Comparison of ENCODE assay signal across 18 cellular contexts in the genomic region with DNA sequence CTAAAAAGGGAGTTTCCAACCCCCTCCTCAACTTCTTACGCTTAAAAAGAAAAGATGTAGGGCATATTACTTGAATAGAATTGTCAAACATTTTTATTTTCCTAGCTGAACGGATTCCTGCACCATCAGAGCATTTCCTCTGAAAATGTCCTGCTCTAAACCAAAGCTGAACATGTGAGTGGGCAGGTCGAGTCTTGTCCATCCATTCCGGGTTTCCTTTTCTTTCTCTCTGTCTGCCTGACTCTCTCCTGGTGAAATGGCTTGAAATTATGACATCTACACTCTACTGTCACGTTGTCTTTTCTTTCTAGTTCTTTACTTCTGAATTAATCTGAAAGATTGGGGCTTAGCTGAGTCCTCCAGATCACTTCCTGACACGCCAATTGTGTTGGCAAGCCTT.
"Had no signal": no experiment of that assay in that cellular context is flagged by ENCODE, and none has a peak within 500 bp of the region (broad histone marks: within the 10 kb centered on the region; RNA-seq: fewer than 3 reads in every experiment).

No MANE protein-coding gene starts in this region.

- H3K36me3 Mint-ChIP-seq: activated naive CD4-positive, alpha-beta T cell treated with anti-CD3 and anti-CD28 coated beads, Interleukin-2, amount 50 U/mL, for 24 hours; brain had no signal

- DNase-seq: activated CD4-positive, alpha-beta T cell treated with anti-CD3 and anti-CD28 coated beads, Interleukin-2, amount 50 U/mL, for 1 hour; activated CD4-positive, CD25-positive, alpha-beta regulatory T cell; cerebellar nuclear complex; dermis blood vessel endothelial cell; endodermal cell; gastrocnemius medialis; islet precursor cell; left lung; mesenchymal stem cell; sigmoid colon; stimulated activated CD4-positive, alpha-beta T cell treated with anti-CD3 and anti-CD28 coated beads, Interleukin-2, amount 100 ng/mL, for 48 hours; stimulated activated CD8-positive, alpha-beta memory T cell treated with anti-CD3 and anti-CD28 coated beads, Interleukin-4, amount 100 ng/mL, for 48 hours; stimulated activated naive CD8-positive, alpha-beta T cell treated with anti-CD3 and anti-CD28 coated beads, Interleukin-15, Interleukin-2, amounts not matched to agents 100 U/mL and 50 U/mL, for 24 hours had no signal

- H3K4me3 ChIP-seq: gastrocnemius medialis, left lung, sigmoid colon had no signal

- H3K4me1 Mint-ChIP-seq: activated naive CD4-positive, alpha-beta T cell treated with anti-CD3 and anti-CD28 coated beads, Interleukin-2, amount 50 U/mL, for 24 hours; brain; endodermal cell; nephron had no signal

- H3K4me3 Mint-ChIP-seq: activated naive CD4-positive, alpha-beta T cell treated with anti-CD3 and anti-CD28 coated beads, Interleukin-2, amount 50 U/mL, for 24 hours; brain; endodermal cell; nephron; T-helper 1 cell treated with Interleukin-12 subunit alpha and Interleukin-12 subunit beta and Interleukin-4 antibody, amounts not matched to agents 30 μg/mL and 1 μg/mL, for 36 hours had no signal

- H3K27ac ChIP-seq: gastrocnemius medialis, left lung, sigmoid colon had no signal

- H3K36me3 ChIP-seq: gastrocnemius medialis, left lung, sigmoid colon had no signal

- H3K9me3 ChIP-seq: gastrocnemius medialis, left lung, sigmoid colon had no signal

- ATAC-seq: gastrocnemius medialis; left lung; stimulated activated naive CD8-positive, alpha-beta T cell treated with anti-CD3 and anti-CD28 coated beads, Interleukin-15, Interleukin-2, amounts not matched to agents 100 U/mL and 50 U/mL, for 24 hours had no signal

- H3K4me1 ChIP-seq: gastrocnemius medialis, left lung, sigmoid colon had no signal

- H3K9me3 Mint-ChIP-seq: activated naive CD4-positive, alpha-beta T cell treated with anti-CD3 and anti-CD28 coated beads, Interleukin-2, amount 50 U/mL, for 24 hours; T-helper 1 cell treated with Interleukin-12 subunit alpha and Interleukin-12 subunit beta and Interleukin-4 antibody, amounts not matched to agents 30 μg/mL and 1 μg/mL, for 36 hours had no signal

- H3K27ac Mint-ChIP-seq: activated naive CD4-positive, alpha-beta T cell treated with anti-CD3 and anti-CD28 coated beads, Interleukin-2, amount 50 U/mL, for 24 hours; brain; endodermal cell; nephron; T-helper 1 cell treated with Interleukin-12 subunit alpha and Interleukin-12 subunit beta and Interleukin-4 antibody, amounts not matched to agents 30 μg/mL and 1 μg/mL, for 36 hours had no signal

- FAIRE-seq: TTC549 had no signal

- H3K27me3 ChIP-seq: gastrocnemius medialis had no signal
